In genomic region chr11:113272927-113273615, GRCh38 we compare ENCODE assay signal across 25 cellular contexts. TPM values are rescaled to one million over a fixed set of nuclear protein-coding genes. Genes with fewer than 3 reads are reported as not detected.
"Had no signal": no experiment of that assay in that cellular context is flagged by ENCODE, and none has a peak within 500 bp of the region (broad histone marks: within the 10 kb centered on the region; RNA-seq: fewer than 3 reads in every experiment).

No MANE protein-coding gene starts in this region.

- H3K4me3 ChIP-seq: ascending aorta, body of pancreas, SJCRH30 had no signal

- H3K4me1 Mint-ChIP-seq: activated naive CD4-positive, alpha-beta T cell treated with anti-CD3 and anti-CD28 coated beads, Interleukin-2, amount 50 U/mL, for 24 hours; IgD-negative memory B cell; WTC11 had no signal

- H3K27me3 Mint-ChIP-seq: activated naive CD4-positive, alpha-beta T cell treated with anti-CD3 and anti-CD28 coated beads, Interleukin-2, amount 50 U/mL, for 24 hours had no signal

- H3K36me3 Mint-ChIP-seq: activated naive CD4-positive, alpha-beta T cell treated with anti-CD3 and anti-CD28 coated beads, Interleukin-2, amount 50 U/mL, for 24 hours; IgD-negative memory B cell; WTC11 had no signal

- H3K27ac ChIP-seq: ascending aorta, body of pancreas, SJCRH30 had no signal

- DNase-seq: activated CD4-positive, alpha-beta T cell treated with anti-CD3 and anti-CD28 coated beads for 48 hours; activated CD4-positive, alpha-beta T cell treated with anti-CD3 and anti-CD28 coated beads, Interleukin-2, amount 50 U/mL, for 4 hours; activated CD4-positive, CD25-positive, alpha-beta regulatory T cell treated with anti-CD3 and anti-CD28 coated beads, Interleukin-2, amount 50 U/mL, for 72 hours; activated CD8-positive, alpha-beta T cell treated with anti-CD3 and anti-CD28 coated beads, Interleukin-2, amount 10 ng/mL, durations not matched to agents 7 days and 5 days; activated effector memory CD4-positive, alpha-beta T cell treated with Interleukin-2 at 50 U/mL for 16 hours; activated naive CD4-positive, alpha-beta T cell; activated T-cell treated with anti-CD3 and anti-CD28 coated beads, Interleukin-2, amount 50 U/mL, for 24 hours; body of pancreas; KG1; NCI-H1048; NCI-H2029; NCI-H2107; NCI-H226; NCI-H526 treated with DMSO at 0.1 percent for 48 hours; OCI-M1; RPMI8226; SJCRH30 had no signal

- H3K4me1 ChIP-seq: ascending aorta, body of pancreas, SJCRH30 had no signal

- H3K27ac Mint-ChIP-seq: activated CD8-positive, alpha-beta T cell treated with anti-CD3 and anti-CD28 coated beads, Interleukin-2, amount 10 ng/mL, durations not matched to agents 7 days and 5 days; activated naive CD4-positive, alpha-beta T cell treated with anti-CD3 and anti-CD28 coated beads, Interleukin-2, amount 50 U/mL, for 24 hours; activated T-cell treated with anti-CD3 and anti-CD28 coated beads, Interleukin-2, amount 50 U/mL, for 24 hours; activated T-helper 1 cell treated with anti-CD3 and anti-CD28 coated beads, Interleukin-12 subunit alpha, Interleukin-12 subunit beta, Interleukin-2, Interleukin-4 antibody, amounts not matched to agents 30 ng/mL and 10 ng/mL and 1 ng/mL, durations not matched to agents 14 hours and 24 hours and 36 hours; T-helper 1 cell treated with Interleukin-12 subunit alpha and Interleukin-12 subunit beta and Interleukin-4 antibody, amounts not matched to agents 30 μg/mL and 1 μg/mL, for 36 hours; WTC11 had no signal

- H3K36me3 ChIP-seq: ascending aorta, SJCRH30 had no signal

- H3K9me3 ChIP-seq: ascending aorta, body of pancreas, SJCRH30 had no signal

- H3K4me3 Mint-ChIP-seq: activated CD8-positive, alpha-beta T cell treated with anti-CD3 and anti-CD28 coated beads, Interleukin-2, amount 10 ng/mL, durations not matched to agents 7 days and 5 days; activated naive CD4-positive, alpha-beta T cell treated with anti-CD3 and anti-CD28 coated beads, Interleukin-2, amount 50 U/mL, for 24 hours; activated T-cell treated with anti-CD3 and anti-CD28 coated beads, Interleukin-2, amount 50 U/mL, for 24 hours; activated T-helper 1 cell treated with anti-CD3 and anti-CD28 coated beads, Interleukin-12 subunit alpha, Interleukin-12 subunit beta, Interleukin-2, Interleukin-4 antibody, amounts not matched to agents 30 ng/mL and 10 ng/mL and 1 ng/mL, durations not matched to agents 14 hours and 24 hours and 36 hours; IgD-negative memory B cell; T-helper 1 cell treated with Interleukin-12 subunit alpha and Interleukin-12 subunit beta and Interleukin-4 antibody, amounts not matched to agents 30 μg/mL and 1 μg/mL, for 36 hours; WTC11 had no signal

- ATAC-seq: activated CD8-positive, alpha-beta T cell treated with anti-CD3 and anti-CD28 coated beads, Interleukin-2, amount 10 ng/mL, durations not matched to agents 7 days and 5 days; body of pancreas; Panc1; Right ventricle myocardium inferior; WTC11 had no signal

- H3K9me3 Mint-ChIP-seq: activated naive CD4-positive, alpha-beta T cell treated with anti-CD3 and anti-CD28 coated beads, Interleukin-2, amount 50 U/mL, for 24 hours; activated T-cell treated with anti-CD3 and anti-CD28 coated beads, Interleukin-2, amount 50 U/mL, for 24 hours; activated T-helper 1 cell treated with anti-CD3 and anti-CD28 coated beads, Interleukin-12 subunit alpha, Interleukin-12 subunit beta, Interleukin-2, Interleukin-4 antibody, amounts not matched to agents 30 ng/mL and 10 ng/mL and 1 ng/mL, durations not matched to agents 14 hours and 24 hours and 36 hours; IgD-negative memory B cell; T-helper 1 cell treated with Interleukin-12 subunit alpha and Interleukin-12 subunit beta and Interleukin-4 antibody, amounts not matched to agents 30 μg/mL and 1 μg/mL, for 36 hours; WTC11 had no signal

- H3K27me3 ChIP-seq: ascending aorta, body of pancreas, SJCRH30 had no signal

RNA-seq across cellular contexts. Expression of gene TTC12, which starts 41.3 kb away (rescaled TPM):
- total RNA-seq: SJCRH30 had no signal
